ENCODE assay signal across 27 cellular contexts in the genomic region with DNA sequence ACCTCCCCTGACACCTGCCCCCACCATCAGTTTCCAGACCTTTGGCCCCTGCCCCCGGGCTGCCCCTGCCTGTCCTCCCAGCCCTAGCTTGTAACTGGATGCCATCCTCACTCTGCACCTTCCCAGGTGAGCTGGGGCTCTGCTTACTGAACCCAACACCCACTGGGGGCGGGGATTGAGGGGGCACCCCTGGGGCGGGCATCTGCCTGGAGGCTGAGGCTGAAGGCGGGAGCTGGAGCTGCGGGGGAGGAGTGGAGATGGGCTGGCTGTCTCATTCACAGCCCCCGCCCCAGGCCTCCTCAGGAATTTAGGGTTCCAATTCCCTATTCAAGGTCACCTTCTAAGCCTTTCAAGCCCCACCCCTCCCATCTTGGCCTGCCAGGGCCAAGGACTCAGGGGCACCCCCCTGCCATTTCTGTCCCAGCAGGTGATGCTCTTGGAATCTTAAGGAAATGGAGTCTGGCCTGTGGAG. TPM values are rescaled to one million over a fixed set of nuclear protein-coding genes. Genes with fewer than 3 reads are reported as not detected.
DNase-seq lines count a peak whose midpoint lies in the region; ATAC-seq and TF ChIP-seq lines count a peak whose summit lies in the region.
"Had no signal": no experiment of that assay in that cellular context is flagged by ENCODE, and none has a peak within 500 bp of the region (broad histone marks: within the 10 kb centered on the region; RNA-seq: fewer than 3 reads in every experiment).

No MANE protein-coding gene starts in this region.

- ATAC-seq in GM18498 (IDR thresholded peaks at IDR 0.05; ENCODE audit: unreplicated experiment): no peak
- no peak for ATAC-seq in HG02798 (IDR thresholded peaks at IDR 0.05; ENCODE audit: poor library complexity, unreplicated experiment)
- ATAC-seq: effector memory CD8-positive, alpha-beta T cell; PC-3; psoas muscle; stimulated activated naive CD8-positive, alpha-beta T cell treated with anti-CD3 and anti-CD28 coated beads, Interleukin-15, amount 100 ng/mL, for 72 hours; T-cell had no signal

- no peaks in the 10 kb centered on the region for H3K9me3 Mint-ChIP-seq in endodermal cell
- H3K9me3 Mint-ChIP-seq: activated CD4-positive, alpha-beta T cell treated with anti-CD3 and anti-CD28 coated beads, Interleukin-2, amount 10 ng/mL, durations not matched to agents 24 days and 14 days; activated naive CD8-positive, alpha-beta T cell treated with anti-CD3 and anti-CD28 coated beads for 36 hours; activated T-helper 2 cell treated with anti-CD3 and anti-CD28 coated beads, Interferon-gamma antibody, Interleukin-2, Interleukin-4, amounts not matched to agents 10 μg/mL and 5 μg/mL and 100 μg/mL, durations not matched to agents 14 hours and 24 hours and 36 hours; CD4-positive, CD25-positive, alpha-beta regulatory T cell; effector memory CD8-positive, alpha-beta T cell; mesothelial cell of epicardium; nephron; stimulated activated naive CD8-positive, alpha-beta T cell treated with anti-CD3 and anti-CD28 coated beads, Interleukin-15, amount 100 ng/mL, for 72 hours; T-cell had no signal

- TF ChIP-seq CTCF in endodermal cell (conservative IDR thresholded peaks at IDR 0.05) (no peak), sigmoid colon (IDR thresholded peaks at IDR 0.05) (no peak)

- H3K27ac ChIP-seq in endodermal cell (ENCODE audit: low read depth, low read length) (peak overlapping the region; percentile 41), sigmoid colon (peak overlapping the region; percentile 89 to 91 (median 90))
- H3K27ac ChIP-seq: psoas muscle had no signal

- peak overlapping the region; percentile 35 for H3K4me3 Mint-ChIP-seq in endodermal cell
- H3K4me3 Mint-ChIP-seq: activated CD4-positive, alpha-beta T cell treated with anti-CD3 and anti-CD28 coated beads, Interleukin-2, amount 10 ng/mL, durations not matched to agents 24 days and 14 days; activated naive CD8-positive, alpha-beta T cell treated with anti-CD3 and anti-CD28 coated beads for 36 hours; CD4-positive, CD25-positive, alpha-beta regulatory T cell; effector memory CD8-positive, alpha-beta T cell; mesothelial cell of epicardium; nephron; stimulated activated naive CD8-positive, alpha-beta T cell treated with anti-CD3 and anti-CD28 coated beads, Interleukin-15, amount 100 ng/mL, for 72 hours; T-cell had no signal

- H3K4me1 Mint-ChIP-seq in endodermal cell: peaks cover 48% of the 10 kb centered on the region
- H3K4me1 Mint-ChIP-seq: stimulated activated naive CD8-positive, alpha-beta T cell treated with anti-CD3 and anti-CD28 coated beads, Interleukin-15, amount 100 ng/mL, for 72 hours had no signal

- H3K4me1 ChIP-seq in endodermal cell (ENCODE audit: control insufficient read depth, insufficient read depth, low read length) (peaks cover 15% of the 10 kb centered on the region), sigmoid colon (peaks cover 0 to 51% (median 45%) of the 10 kb centered on the region in 4 donors)
- H3K4me1 ChIP-seq: psoas muscle had no signal

- DNase-seq in H7: peak; percentile 92
- DNase-seq in endodermal cell: peak; percentile 96
- peak; percentile 66 for DNase-seq in iPS-NIHi11 (ENCODE audit: low spot score)
- DNase-seq in sigmoid colon: peak; percentile 74
- DNase-seq in globus pallidus (ENCODE audit: low spot score): no peak
- DNase-seq in T-helper 1 cell: no peak
- DNase-seq: activated CD4-positive, alpha-beta T cell treated with anti-CD3 and anti-CD28 coated beads, Interleukin-2, amount 10 ng/mL, durations not matched to agents 24 days and 14 days; activated naive CD8-positive, alpha-beta T cell treated with anti-CD3 and anti-CD28 coated beads for 36 hours; CD4-positive, CD25-positive, alpha-beta regulatory T cell; effector memory CD8-positive, alpha-beta T cell; GF-D8; head of caudate nucleus; Karpas-422; NCI-H187 treated with DMSO at 0.1 percent for 48 hours; NCI-H2227 treated with DMSO at 0.1 percent for 48 hours; NCI-H82; PC-3; psoas muscle; SIG-M5; stimulated activated CD4-positive, alpha-beta T cell treated with anti-CD3 and anti-CD28 coated beads, Interleukin-4, amount 100 ng/mL, for 4 hours; stimulated activated naive CD8-positive, alpha-beta T cell treated with anti-CD3 and anti-CD28 coated beads, Interleukin-15, amount 100 ng/mL, for 72 hours; T-cell had no signal

- no peaks in the 10 kb centered on the region for H3K27me3 Mint-ChIP-seq in endodermal cell (ENCODE audit: insufficient read depth)
- H3K27me3 Mint-ChIP-seq: activated naive CD8-positive, alpha-beta T cell treated with anti-CD3 and anti-CD28 coated beads for 36 hours; stimulated activated naive CD8-positive, alpha-beta T cell treated with anti-CD3 and anti-CD28 coated beads, Interleukin-15, amount 100 ng/mL, for 72 hours had no signal

- no peaks in the 10 kb centered on the region for H3K9me3 ChIP-seq in endodermal cell (ENCODE audit: control insufficient read depth, low read length)
- no peaks in the 10 kb centered on the region for H3K9me3 ChIP-seq in sigmoid colon
- H3K9me3 ChIP-seq: psoas muscle had no signal

- WGBS in endodermal cell (ENCODE audit: insufficient coverage in 1 of 2, insufficient read length in 1 of 2), 2 experiments: 65% methylated on average over 6 of the region's 6 CpGs; no CpG with 5 or more reads in 1 of the 2 experiments
- 79 to 84% methylated on average over 6 of the region's 6 CpGs for WGBS in sigmoid colon, 2 donors

- TF ChIP-seq POLR2A in sigmoid colon (IDR thresholded peaks at IDR 0.05): no peak

- H3K27me3 ChIP-seq in H7 (ENCODE audit: control insufficient read depth, insufficient read depth, low read length) (no peaks in the 10 kb centered on the region), endodermal cell (ENCODE audit: control insufficient read depth, insufficient read depth, low read length, poor library complexity, severe bottlenecking) (no peaks in the 10 kb centered on the region), sigmoid colon (no peaks in the 10 kb centered on the region)

- peak overlapping the region; percentile 24; the same call in 1 of the 2 replicates for H3K4me3 ChIP-seq in H7 (ENCODE audit: insufficient read depth, low read depth, low read length)
- H3K4me3 ChIP-seq in endodermal cell (ENCODE audit: low read length): no peak overlapping the region
- peak overlapping the region; percentile 19 to 38 (median 30) for H3K4me3 ChIP-seq in sigmoid colon
- H3K4me3 ChIP-seq: psoas muscle had no signal

- H3K9ac ChIP-seq in endodermal cell (ENCODE audit: extremely low read depth, low read length, poor library complexity, severe bottlenecking): no peak overlapping the region

- TF ChIP-seq EP300 in sigmoid colon (IDR thresholded peaks at IDR 0.05): no peak

- peak overlapping the region; percentile 98 for H3K27ac Mint-ChIP-seq in endodermal cell
- H3K27ac Mint-ChIP-seq: activated CD4-positive, alpha-beta T cell treated with anti-CD3 and anti-CD28 coated beads, Interleukin-2, amount 10 ng/mL, durations not matched to agents 24 days and 14 days; activated naive CD8-positive, alpha-beta T cell treated with anti-CD3 and anti-CD28 coated beads for 36 hours; activated T-helper 2 cell treated with anti-CD3 and anti-CD28 coated beads, Interferon-gamma antibody, Interleukin-2, Interleukin-4, amounts not matched to agents 10 μg/mL and 5 μg/mL and 100 μg/mL, durations not matched to agents 14 hours and 24 hours and 36 hours; CD4-positive, CD25-positive, alpha-beta regulatory T cell; nephron; stimulated activated naive CD8-positive, alpha-beta T cell treated with anti-CD3 and anti-CD28 coated beads, Interleukin-15, amount 100 ng/mL, for 72 hours; T-cell had no signal

- no peaks in the 10 kb centered on the region for H3K36me3 Mint-ChIP-seq in endodermal cell (ENCODE audit: low read depth)
- H3K36me3 Mint-ChIP-seq: activated naive CD8-positive, alpha-beta T cell treated with anti-CD3 and anti-CD28 coated beads for 36 hours; CD4-positive, CD25-positive, alpha-beta regulatory T cell; mesothelial cell of epicardium; T-cell had no signal

- intact Hi-C loops in sigmoid colon (cut with DNase I): loop anchor here (5.0 kb wide), 1 partner anchor 115 kb away; no protein-coding TSS in a partner anchor

- H3K36me3 ChIP-seq in H7 (replicated peaks; ENCODE audit: control insufficient read depth, insufficient read depth, low read length): no peaks in the 10 kb centered on the region
- H3K36me3 ChIP-seq in endodermal cell (ENCODE audit: control insufficient read depth, insufficient read depth, low read length): no peaks in the 10 kb centered on the region
- H3K36me3 ChIP-seq in sigmoid colon: no peaks in the 10 kb centered on the region

RNA-seq across cellular contexts. Expression of a gene that starts 17.7 kb away (rescaled TPM):
- total RNA-seq in H7 (2014; rRNA removed; shearing (Covaris generic)): 100 and 124 TPM in 2 replicates
- total RNA-seq in endodermal cell: 10 to 100 TPM; 60.7 to 64.6 TPM
- 46.2 TPM for polyA plus RNA-seq in endodermal cell (2013, experiment 1 of 2)
- 44.8 TPM for polyA plus RNA-seq in endodermal cell (2013, experiment 2 of 2)
- 1 to 10 TPM; 1.2 to 6.9 (median 2.5) TPM for total RNA-seq in sigmoid colon
- polyA plus RNA-seq in sigmoid colon: 10 to 100 TPM in 1 of 3 donors, 1 to 10 TPM in 1, under 1 TPM in 1; 0.69 to 12.9 (median 2.4) TPM

RNA-seq across cellular contexts. Expression of a gene that starts 32.4 kb away (rescaled TPM):
- total RNA-seq in H7 (2014; rRNA removed; shearing (Covaris generic)): 8.5 and 9.4 TPM in 2 replicates
- total RNA-seq in endodermal cell: 100 to 1,000 TPM in 1 of 2 donors, 10 to 100 TPM in 1; 86.0 to 131 TPM
- polyA plus RNA-seq in endodermal cell (2013, experiment 1 of 2): 59.9 TPM
- polyA plus RNA-seq in endodermal cell (2013, experiment 2 of 2): 49.6 TPM
- total RNA-seq in sigmoid colon: 10 to 100 TPM; 22.1 to 58.2 (median 23.6) TPM
- 1 to 10 TPM in 2 of 3 donors, under 1 TPM in 1; 0.69 to 7.3 (median 4.8) TPM for polyA plus RNA-seq in sigmoid colon
- total RNA-seq: activated CD4-positive, alpha-beta T cell treated with anti-CD3 and anti-CD28 coated beads, Interleukin-2, amount 10 ng/mL, durations not matched to agents 24 days and 14 days; activated naive CD8-positive, alpha-beta T cell treated with anti-CD3 and anti-CD28 coated beads for 36 hours; PC-3 had no signal
- polyA plus RNA-seq: CD4-positive, CD25-positive, alpha-beta regulatory T cell had no signal

RNA-seq across cellular contexts. Expression of a gene that starts 33.9 kb away (rescaled TPM):
- 14.5 and 17.0 TPM in 2 replicates for total RNA-seq in H7 (2014; rRNA removed; shearing (Covaris generic))
- 10 to 100 TPM; 10.2 to 12.9 TPM for total RNA-seq in endodermal cell
- 10.9 TPM for polyA plus RNA-seq in endodermal cell (2013, experiment 1 of 2)
- 10.4 TPM for polyA plus RNA-seq in endodermal cell (2013, experiment 2 of 2)
- 10 to 100 TPM; 20.1 to 43.4 (median 23.0) TPM for total RNA-seq in sigmoid colon
- polyA plus RNA-seq in sigmoid colon: 10 to 100 TPM; 11.4 to 17.9 (median 12.7) TPM

Comparison
In these comparisons a context has a peak if more than half of its experiments do, and no peak if none do; other contexts are left out.
1. DNase-seq: peak in H7 (single experiment), endodermal cell (single experiment), iPS-NIHi11 (single experiment) and sigmoid colon (single experiment); none in globus pallidus (single experiment) and T-helper 1 cell (0 of 5).
2. RNA of a gene that starts 17.7 kb away (total RNA-seq): 100 to 124 TPM in H7 and 60.7 to 64.6 TPM in endodermal cell; 1.2 to 6.9 TPM in sigmoid colon; every median in the first group is over 4 times any median in the second.